Comparison of ENCODE assay signal across 12 cellular contexts in genomic region chr10:34049887-34050286, GRCh38.
DNase-seq lines count a peak whose midpoint lies in the region; ATAC-seq and TF ChIP-seq lines count a peak whose summit lies in the region.
"Had no signal": no experiment of that assay in that cellular context is flagged by ENCODE, and none has a peak within 500 bp of the region (broad histone marks: within the 10 kb centered on the region; RNA-seq: fewer than 3 reads in every experiment).

No MANE protein-coding gene starts in this region.

- ATAC-seq in PC-3 (peak; percentile 64), GM19467 (IDR thresholded peaks at IDR 0.05; ENCODE audit: unreplicated experiment) (no peak)

- peaks cover 13% of the 10 kb centered on the region; the same call in 1 of the 2 replicates for H3K4me1 ChIP-seq in PC-3 (ENCODE audit: insufficient read depth, low read length)
- H3K4me1 ChIP-seq: Peyer's patch had no signal

- in situ Hi-C loops in Caki2 (cut with HindIII; ENCODE audit: low pct_unique_long_range_greater_than_20kb, low sequenced_read_pairs): no loop called here

- no peaks in the 10 kb centered on the region; the same call in 1 of the 2 replicates for H3K9me3 ChIP-seq in PC-3 (ENCODE audit: low read length)
- H3K9me3 ChIP-seq: Peyer's patch had no signal

- H3K27me3 ChIP-seq in PC-3 (ENCODE audit: low read length): no peaks in the 10 kb centered on the region
- peaks cover 0 to 2% (median 0%) of the 10 kb centered on the region in 45 donors for H3K27me3 ChIP-seq in dorsolateral prefrontal cortex
- H3K27me3 ChIP-seq: Peyer's patch had no signal

- H3K4me3 ChIP-seq in PC-3 (ENCODE audit: low read length): no peak overlapping the region
- H3K4me3 ChIP-seq in dorsolateral prefrontal cortex: no peak overlapping the region
- H3K4me3 ChIP-seq: Peyer's patch had no signal

- H3K36me3 ChIP-seq in PC-3 (ENCODE audit: low read depth, low read length): no peaks in the 10 kb centered on the region
- H3K36me3 ChIP-seq: Peyer's patch had no signal

- no peaks in the 10 kb centered on the region for H3K79me2 ChIP-seq in PC-3 (ENCODE audit: low read length)

- no peak overlapping the region for H3K9ac ChIP-seq in PC-3 (ENCODE audit: low read length)

- DNase-seq in Caki2 (ENCODE audit: low read depth): peak; percentile 4
- DNase-seq in PC-3: peak; percentile 61
- peak; percentile 84 for DNase-seq in dedifferentiated amniotic fluid mesenchymal stem cell (ENCODE audit: extremely low spot score)
- DNase-seq in renal cortical epithelial cell (ENCODE audit: low read depth): peak; percentile 65
- no peak for DNase-seq in NCI-H1417 treated with DMSO at 0.1 percent for 48 hours (lab: John Stamatoyannopoulos, UW)
- DNase-seq in NCI-H82 (lab: John Stamatoyannopoulos, UW): no peak
- DNase-seq in dorsolateral prefrontal cortex: no peak
- DNase-seq: activated B cell treated with CpG ODN at 0.5 μM for 24 hours, NCI-H187 treated with DMSO at 0.1 percent for 48 hours, Peyer's patch, posterior cingulate gyrus had no signal

- H3K4me2 ChIP-seq in PC-3 (ENCODE audit: low read length): peak overlapping the region; percentile 0; the same call in 1 of the 2 replicates

- intact Hi-C loops in PC-3 (cut with micrococcal nuclease): no loop called here
- intact Hi-C loops in dorsolateral prefrontal cortex (cut with DNase I): no loop called here

- no peaks in the 10 kb centered on the region for H3F3A ChIP-seq in PC-3 (ENCODE audit: low read length, unreplicated experiment)

- no peaks in the 10 kb centered on the region for H4K20me1 ChIP-seq in PC-3 (ENCODE audit: low read length)

- no TSS peak for BruUV-seq in PC-3 (replicated peaks; lab: Mats Ljungman, UMichigan)

- CTCF ChIA-PET in PC-3 (lab: Charles Lee): no interaction called here

- H3K9me2 ChIP-seq in PC-3 (replicated peaks; ENCODE audit: low read length): no peaks in the 10 kb centered on the region

- H2AFZ ChIP-seq in PC-3 (ENCODE audit: low read length): peak overlapping the region; percentile 2; the same call in 1 of the 2 replicates

- no peak for TF ChIP-seq CTCF in PC-3 (conservative IDR thresholded peaks at IDR 0.05; ENCODE audit: low read depth, low read length)
- no peak for TF ChIP-seq CTCF in dorsolateral prefrontal cortex (IDR thresholded peaks at IDR 0.05 in 54 of 56, conservative IDR thresholded peaks at IDR 0.05 in 2 of 56; ENCODE audit: low read depth in 1 of 56, partially characterized antibody in 56 of 56)

- POLR2A ChIA-PET in PC-3 (lab: Charles Lee; ENCODE audit: unreplicated experiment): interaction anchor here (0.5 kb wide), 1 partner anchor 715 kb away, joined by 25 read pairs; the partner anchor contains the start of gene NRP1

- H3K27ac ChIP-seq in PC-3 (ENCODE audit: low read length) (no peak overlapping the region), dorsolateral prefrontal cortex (no peak overlapping the region)
- H3K27ac ChIP-seq: Peyer's patch had no signal

Comparison
In these comparisons a context has a peak if more than half of its experiments do, and no peak if none do; other contexts are left out.
1. DNase-seq: peak in Caki2 (single experiment), PC-3 (single experiment), dedifferentiated amniotic fluid mesenchymal stem cell (single experiment) and renal cortical epithelial cell (single experiment); none in NCI-H1417 treated with DMSO at 0.1 percent for 48 hours (single experiment), NCI-H82 (single experiment) and dorsolateral prefrontal cortex (0 of 10).